ENCODE assay signal across 8 cellular contexts in genomic region chr10:23343591-23344225, GRCh38. TPM values are rescaled to one million over a fixed set of nuclear protein-coding genes. Genes with fewer than 3 reads are reported as not detected.
DNase-seq lines count a peak whose midpoint lies in the region; ATAC-seq, FAIRE-seq and TF ChIP-seq lines count a peak whose summit lies in the region.

No MANE protein-coding gene starts in this region.

- TF ChIP-seq EP300 in A549 (IDR thresholded peaks at IDR 0.05), result no peak

- peak overlapping the region; percentile 98 for H3K27ac Mint-ChIP-seq in neural progenitor cell

- no peaks in the 10 kb centered on the region for H4K20me1 ChIP-seq in neural progenitor cell (ENCODE audit: low read depth)

- H3K4me3 ChIP-seq in A549, result peak overlapping the region; percentile 60
- H3K4me3 ChIP-seq in fibroblast of mammary gland (ENCODE audit: control insufficient read depth, low read depth, low read length), result peak overlapping the region; percentile 65
- H3K4me3 ChIP-seq in neural progenitor cell, result peak overlapping the region; percentile 78
- H3K4me3 ChIP-seq in testis, result peak overlapping the region; percentile 54 to 64

- DNase-seq in A549 (ENCODE audit: low read depth in 1 of 2, low spot score in 1 of 2) (peak in 1 of 2 experiments; percentile 9), HK-2 (ENCODE audit: unreplicated experiment) (peak; percentile 66), activated T-cell treated with anti-CD3 and anti-CD28 coated beads for 1 hour (ENCODE audit: low read depth) (peak; percentile 26), fibroblast of mammary gland (ENCODE audit: low read depth) (peak; percentile 40), neural progenitor cell (ENCODE audit: low spot score) (peak; percentile 89), testis (peak; percentile 78), cortex of kidney (lab: John Stamatoyannopoulos, UW) (no peak), H54 (ENCODE audit: insufficient read length, low spot score) (no peak)

- FAIRE-seq in A549 (lab: Jason Lieb, UNC) (no peak), H54 (lab: Jason Lieb, UNC) (no peak)

- peak overlapping the region; percentile 95 for H2AFZ ChIP-seq in neural progenitor cell (replicated peaks)

- POLR2A ChIA-PET in A549 (lab: Yijun Ruan, JAX), result no interaction called here

- H3K4me1 ChIP-seq in A549 (no peaks in the 10 kb centered on the region), neural progenitor cell (peaks cover 5% of the 10 kb centered on the region), testis (peaks cover 4% of the 10 kb centered on the region)

- H3K9me3 ChIP-seq in A549 (no peaks in the 10 kb centered on the region), neural progenitor cell (ENCODE audit: low read depth) (no peaks in the 10 kb centered on the region), testis (no peaks in the 10 kb centered on the region)

- H3K27me3 ChIP-seq in neural progenitor cell (peaks cover 32% of the 10 kb centered on the region), testis (no peaks in the 10 kb centered on the region)

- no peaks in the 10 kb centered on the region for H3K36me3 Mint-ChIP-seq in neural progenitor cell

- no peaks in the 10 kb centered on the region for H3K9me3 Mint-ChIP-seq in neural progenitor cell

- no peaks in the 10 kb centered on the region for H3K79me2 ChIP-seq in neural progenitor cell (ENCODE audit: low read depth)

- no peak for TF ChIP-seq POLR2A in A549 (IDR thresholded peaks at IDR 0.05; ENCODE audit: low read length)
- no peak for TF ChIP-seq POLR2A in testis (IDR thresholded peaks at IDR 0.05)
- TF ChIP-seq POLR2A in H54 (IDR thresholded peaks at IDR 0.05; ENCODE audit: low read depth, low read length), result no peak

- no peaks in the 10 kb centered on the region for H3K36me3 ChIP-seq in neural progenitor cell
- H3K36me3 ChIP-seq in testis (ENCODE audit: low read depth, missing control alignments), result no peaks in the 10 kb centered on the region

- TF ChIP-seq CTCF in A549 (IDR thresholded peaks at IDR 0.05), result no peak
- no peak for TF ChIP-seq CTCF in fibroblast of mammary gland (conservative IDR thresholded peaks at IDR 0.05; ENCODE audit: control insufficient read depth, insufficient read depth, low read depth, low read length)
- TF ChIP-seq CTCF in neural progenitor cell (IDR thresholded peaks at IDR 0.05), result no peak
- no peak for TF ChIP-seq CTCF in testis (IDR thresholded peaks at IDR 0.05)

- ATAC-seq in A549, result peak; percentile 40 to 67; a peak in 4 of 6 replicates

- TF ChIP-seq RAD21 in A549 (conservative IDR thresholded peaks at IDR 0.05 in 1 of 2, IDR thresholded peaks at IDR 0.05 in 1 of 2), result no peak

- H3K4me1 Mint-ChIP-seq in neural progenitor cell, result peaks cover 63% of the 10 kb centered on the region

- WGBS in A549 (ENCODE audit: missing lambda C conversion rate), result 47% methylated on average over 30 of the region's 48 CpGs
- WGBS in testis, 2 donors, result 6 to 13% methylated on average over 37 to 38 of the region's 48 CpGs

- CTCF ChIA-PET in A549 (lab: Yijun Ruan, JAX), result interaction anchor here (0.9 kb wide), 1 partner anchor 173 kb away, joined by 3 read pairs; no protein-coding TSS in a partner anchor

- intact Hi-C loops in testis (cut with DNase I; ENCODE audit: low total_unique reads), result no loop called here

- H3K4me3 Mint-ChIP-seq in neural progenitor cell, result peak overlapping the region; percentile 84

- H3K27me3 Mint-ChIP-seq in neural progenitor cell (ENCODE audit: insufficient read depth, low read depth), result peaks cover 4% of the 10 kb centered on the region

- peaks cover 6% of the 10 kb centered on the region for H3F3A ChIP-seq in neural progenitor cell (ENCODE audit: low read depth)

- H3K27ac ChIP-seq in A549, result peak overlapping the region; percentile 16 to 83; a peak in 3 of 6 replicates
- H3K27ac ChIP-seq in neural progenitor cell, result no peak overlapping the region
- H3K27ac ChIP-seq in testis, result no peak overlapping the region

- peak overlapping the region; percentile 99 for H3K4me2 ChIP-seq in A549
- H3K4me2 ChIP-seq in neural progenitor cell, result peak overlapping the region; percentile 98

- no peak overlapping the region for H3K9ac ChIP-seq in neural progenitor cell

TF ChIP-seq in A549, 52 proteins besides CTCF, POLR2A, EP300 and RAD21:
- TF ChIP-seq HOXB13 (CRISPR knock-in tag; IDR thresholded peaks at IDR 0.05; ENCODE audit: low read depth), result no peak
- no peak for TF ChIP-seq HDAC2 (IDR thresholded peaks at IDR 0.05)
- TF ChIP-seq RFX5 (IDR thresholded peaks at IDR 0.05), result no peak
- TF ChIP-seq SREBF2 (IDR thresholded peaks at IDR 0.05), result no peak
- TF ChIP-seq SMC3 (IDR thresholded peaks at IDR 0.05), result no peak
- TF ChIP-seq CEBPB (IDR thresholded peaks at IDR 0.05), result no peak
- TF ChIP-seq CBX8 (IDR thresholded peaks at IDR 0.05), result no peak
- no peak for TF ChIP-seq BHLHE40 (IDR thresholded peaks at IDR 0.05; ENCODE audit: low read depth, low read length)
- TF ChIP-seq MAZ (IDR thresholded peaks at IDR 0.05; ENCODE audit: borderline replicate concordance, low read depth, low read length), result no peak
- no peak for TF ChIP-seq HMGXB4 (CRISPR knock-in tag; IDR thresholded peaks at IDR 0.05; ENCODE audit: borderline replicate concordance)
- no peak for TF ChIP-seq KDM5A (IDR thresholded peaks at IDR 0.05)
- TF ChIP-seq, protein P1, sequence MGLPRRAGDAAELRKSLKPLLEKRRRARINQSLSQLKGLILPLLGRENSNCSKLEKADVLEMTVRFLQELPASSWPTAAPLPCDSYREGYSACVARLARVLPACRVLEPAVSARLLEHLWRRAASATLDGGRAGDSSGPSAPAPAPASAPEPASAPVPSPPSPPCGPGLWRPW (IDR thresholded peaks at IDR 0.05), result no peak
- TF ChIP-seq EHMT2 (IDR thresholded peaks at IDR 0.05; ENCODE audit: low read depth), result no peak
- TF ChIP-seq NR3C1 (IDR thresholded peaks at IDR 0.05), result no peak
- TF ChIP-seq, protein P2, sequence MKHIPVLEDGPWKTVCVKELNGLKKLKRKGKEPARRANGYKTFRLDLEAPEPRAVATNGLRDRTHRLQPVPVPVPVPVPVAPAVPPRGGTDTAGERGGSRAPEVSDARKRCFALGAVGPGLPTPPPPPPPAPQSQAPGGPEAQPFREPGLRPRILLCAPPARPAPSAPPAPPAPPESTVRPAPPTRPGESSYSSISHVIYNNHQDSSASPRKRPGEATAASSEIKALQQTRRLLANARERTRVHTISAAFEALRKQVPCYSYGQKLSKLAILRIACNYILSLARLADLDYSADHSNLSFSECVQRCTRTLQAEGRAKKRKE (CRISPR knock-in tag; IDR thresholded peaks at IDR 0.05; ENCODE audit: low read depth), result no peak
- TF ChIP-seq ESRRA (IDR thresholded peaks at IDR 0.05; ENCODE audit: borderline replicate concordance, low read length), result no peak
- TF ChIP-seq, protein P3, sequence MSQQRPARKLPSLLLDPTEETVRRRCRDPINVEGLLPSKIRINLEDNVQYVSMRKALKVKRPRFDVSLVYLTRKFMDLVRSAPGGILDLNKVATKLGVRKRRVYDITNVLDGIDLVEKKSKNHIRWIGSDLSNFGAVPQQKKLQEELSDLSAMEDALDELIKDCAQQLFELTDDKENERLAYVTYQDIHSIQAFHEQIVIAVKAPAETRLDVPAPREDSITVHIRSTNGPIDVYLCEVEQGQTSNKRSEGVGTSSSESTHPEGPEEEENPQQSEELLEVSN (IDR thresholded peaks at IDR 0.05; ENCODE audit: borderline replicate concordance, low read depth), result no peak
- no peak for TF ChIP-seq CHD4 (IDR thresholded peaks at IDR 0.05; ENCODE audit: borderline replicate concordance)

RNA-seq across cellular contexts. Expression of gene C10orf67, which starts 0.9 kb away (rescaled TPM):
- 0.09 TPM in 1 of 2 replicates, not detected in the other for polyA plus RNA-seq in A549 (2011; rRNA removed)
- polyA plus RNA-seq in A549 (2012; cell fraction: cytosol; rRNA removed), result not detected in 2 replicates
- 0.01 TPM in 1 of 2 replicates, not detected in the other for polyA plus RNA-seq in A549 (2012; cell fraction: nucleus; rRNA removed)
- 0.05 to 0.12 TPM (median 0.06 TPM) in 3 replicates for polyA plus RNA-seq in A549 (2017; fragmentation: RNase III; extraction: RNeasy Plus Mini Kit Qiagen cat#74134 plus additional on column Dnase treatment)
- polyA minus RNA-seq in A549 (2011; rRNA and poly(A)+ RNA removed), result not detected in 2 replicates
- not detected in 2 replicates for total RNA-seq in neural progenitor cell (ENCODE audit: low replicate concordance)
- total RNA-seq in testis, result 1 to 10 TPM; 3.0 to 7.1 TPM
- polyA plus RNA-seq in testis (ENCODE audit: insufficient read depth, low read depth, low replicate concordance), result 11.1 TPM

Comparison
In these comparisons a context has a peak if more than half of its experiments do, and no peak if none do; other contexts are left out.
1. DNase-seq: peak in HK-2 (single experiment), activated T-cell treated with anti-CD3 and anti-CD28 coated beads for 1 hour (single experiment), fibroblast of mammary gland (single experiment), neural progenitor cell (single experiment) and testis (single experiment); none in cortex of kidney (single experiment) and H54 (single experiment).
2. H3K27ac ChIP-seq: peak in A549 (2 of 2); none in neural progenitor cell (single experiment) and testis (0 of 2).
3. Peak in every context shown above with its lines, with median percentiles within 50 percentile points of each other: H3K4me3 ChIP-seq.